Comparison of ENCODE assay signal across 8 cellular contexts in the genomic region with DNA sequence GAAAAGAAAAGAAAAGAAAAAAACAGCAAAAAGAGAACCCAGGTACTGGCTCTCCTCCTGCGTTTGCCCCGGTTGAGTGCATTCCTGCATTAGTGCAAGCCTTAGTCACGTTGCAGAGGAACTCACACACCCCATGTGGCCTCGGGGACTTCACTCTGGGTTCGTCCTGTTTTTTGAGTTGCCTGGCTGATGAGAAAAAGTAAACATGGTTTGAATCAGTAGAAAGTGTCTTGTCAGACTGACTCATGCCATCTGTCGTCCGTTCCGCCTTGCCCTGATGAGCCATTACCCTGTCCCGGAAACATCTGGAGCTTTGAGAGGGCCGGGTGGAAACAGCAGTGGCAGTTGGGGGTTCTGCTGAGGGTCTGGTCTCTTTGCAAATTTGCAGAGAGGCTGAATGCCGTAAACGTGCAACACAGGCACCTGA. TPM values are rescaled to one million over a fixed set of nuclear protein-coding genes. Genes with fewer than 3 reads are reported as not detected.
A peak's percentile ranks its signal among the peaks of the same experiment; 100 is the strongest.
DNase-seq lines count a peak whose midpoint lies in the region; ATAC-seq and TF ChIP-seq lines count a peak whose summit lies in the region.

No MANE protein-coding gene starts in this region.

- no peak for TF ChIP-seq POLR2A in esophagus muscularis mucosa (IDR thresholded peaks at IDR 0.05; ENCODE audit: low read depth)

- intact Hi-C loops in esophagus muscularis mucosa (cut with DNase I) (loop anchor here (10.0 kb wide), 1 partner anchor 107 kb away; no protein-coding TSS in a partner anchor), aorta (cut with DNase I) (no loop called here)

- TF ChIP-seq EP300 in esophagus muscularis mucosa (IDR thresholded peaks at IDR 0.05), result peak; percentile 59

- H3K4me1 ChIP-seq in esophagus muscularis mucosa (peaks cover 80 to 97% (median 89%) of the 10 kb centered on the region in 4 donors), aorta (ENCODE audit: control insufficient read depth in 1 of 2, insufficient read depth in 2 of 2, low read length in 2 of 2) (peaks cover 0 to 4% of the 10 kb centered on the region in 2 donors)

- DNase-seq in AG08395 (ENCODE audit: low spot score) (peak; percentile 86), esophagus muscularis mucosa (ENCODE audit: extremely low spot score) (peak; percentile 95), omental fat pad (ENCODE audit: low spot score) (no peak), aorta (peak; percentile 74 to 79), NCI-H2029 (lab: John Stamatoyannopoulos, UW) (no peak)
- DNase-seq in activated CD4-positive, alpha-beta T cell treated with anti-CD3 and anti-CD28 coated beads, Interleukin-2, amount 50 U/mL, for 4 hours, result peak; percentile 40 to 50

- no peaks in the 10 kb centered on the region for H3K27me3 ChIP-seq in esophagus muscularis mucosa
- no peaks in the 10 kb centered on the region for H3K27me3 ChIP-seq in aorta (ENCODE audit: control insufficient read depth in 1 of 2, insufficient read depth in 2 of 2, low read length in 1 of 2)

- H3K27ac ChIP-seq in esophagus muscularis mucosa (replicated peaks in 1 of 4) (peak overlapping the region; percentile 2 to 86 (median 57)), aorta (ENCODE audit: low read depth in 1 of 2, low read length in 2 of 2) (no peak overlapping the region)

- no peak for TF ChIP-seq CTCF in esophagus muscularis mucosa (IDR thresholded peaks at IDR 0.05)
- no peak for TF ChIP-seq CTCF in omental fat pad (IDR thresholded peaks at IDR 0.05)

- peak overlapping the region in 2 of 4 donors; percentile 10 to 12 for H3K4me3 ChIP-seq in esophagus muscularis mucosa
- no peak overlapping the region for H3K4me3 ChIP-seq in aorta (ENCODE audit: low read length in 2 of 2)

- ATAC-seq in GM19395 (IDR thresholded peaks at IDR 0.05; ENCODE audit: unreplicated experiment) (peak; percentile 93), HG03460 (IDR thresholded peaks at IDR 0.05; ENCODE audit: unreplicated experiment) (peak; percentile 91), omental fat pad (ENCODE audit: low FRiP score) (peak; percentile 41), aorta (ENCODE audit: low FRiP score) (peak; percentile 42)

- WGBS in esophagus muscularis mucosa, result 24% methylated on average over 12 of the region's 12 CpGs
- 36 to 61% methylated on average over 12 of the region's 12 CpGs for WGBS in aorta, 2 donors

- H3K36me3 ChIP-seq in esophagus muscularis mucosa, result peaks cover 0 to 9% (median 4%) of the 10 kb centered on the region in 4 donors
- no peaks in the 10 kb centered on the region for H3K36me3 ChIP-seq in aorta (ENCODE audit: control insufficient read depth in 1 of 2, insufficient read depth in 2 of 2, low read length in 1 of 2)

- H3K9me3 ChIP-seq in esophagus muscularis mucosa (no peaks in the 10 kb centered on the region), aorta (ENCODE audit: control insufficient read depth, low read length) (no peaks in the 10 kb centered on the region)

RNA-seq across cellular contexts. Expression of gene CD99, which starts 16.3 kb away (rescaled TPM):
- total RNA-seq in esophagus muscularis mucosa (100 to 1,000 TPM; 311 to 469 (median 376) TPM), omental fat pad (100 to 1,000 TPM; 206 to 412 (median 295) TPM), aorta (100 to 1,000 TPM; 292 to 399 TPM)
- polyA plus RNA-seq in aorta, result 100 to 1,000 TPM; 416 TPM

RNA-seq across cellular contexts. Expression of gene XG, which starts 44.5 kb away (rescaled TPM):
- total RNA-seq in esophagus muscularis mucosa (under 1 TPM in 3 of 4 donors, not detected in 1; 0.39 to 0.83 (median 0.40) TPM), omental fat pad (1 to 10 TPM in 1 of 4 donors, under 1 TPM in 2, not detected in 1; 0.12 to 3.5 (median 0.28) TPM), aorta (1 to 10 TPM; 5.9 to 9.0 TPM)
- polyA plus RNA-seq in aorta, result 1 to 10 TPM; 4.4 to 8.1 TPM

Comparison
In these comparisons a context has a peak if more than half of its experiments do, and no peak if none do; other contexts are left out.
1. DNase-seq: peak in AG08395 (single experiment), activated CD4-positive, alpha-beta T cell treated with anti-CD3 and anti-CD28 coated beads, Interleukin-2, amount 50 U/mL, for 4 hours (2 of 2), esophagus muscularis mucosa (single experiment) and aorta (2 of 2); none in omental fat pad (single experiment) and NCI-H2029 (single experiment).
2. ATAC-seq: peak in every context shown above with its lines; median percentile 93 in GM19395; 91 in HG03460; 42 in aorta; 41 in omental fat pad.
3. H3K27ac ChIP-seq: peak in esophagus muscularis mucosa (4 of 4); none in aorta (0 of 2).